ENCODE assay signal across 8 cellular contexts in the genomic region with DNA sequence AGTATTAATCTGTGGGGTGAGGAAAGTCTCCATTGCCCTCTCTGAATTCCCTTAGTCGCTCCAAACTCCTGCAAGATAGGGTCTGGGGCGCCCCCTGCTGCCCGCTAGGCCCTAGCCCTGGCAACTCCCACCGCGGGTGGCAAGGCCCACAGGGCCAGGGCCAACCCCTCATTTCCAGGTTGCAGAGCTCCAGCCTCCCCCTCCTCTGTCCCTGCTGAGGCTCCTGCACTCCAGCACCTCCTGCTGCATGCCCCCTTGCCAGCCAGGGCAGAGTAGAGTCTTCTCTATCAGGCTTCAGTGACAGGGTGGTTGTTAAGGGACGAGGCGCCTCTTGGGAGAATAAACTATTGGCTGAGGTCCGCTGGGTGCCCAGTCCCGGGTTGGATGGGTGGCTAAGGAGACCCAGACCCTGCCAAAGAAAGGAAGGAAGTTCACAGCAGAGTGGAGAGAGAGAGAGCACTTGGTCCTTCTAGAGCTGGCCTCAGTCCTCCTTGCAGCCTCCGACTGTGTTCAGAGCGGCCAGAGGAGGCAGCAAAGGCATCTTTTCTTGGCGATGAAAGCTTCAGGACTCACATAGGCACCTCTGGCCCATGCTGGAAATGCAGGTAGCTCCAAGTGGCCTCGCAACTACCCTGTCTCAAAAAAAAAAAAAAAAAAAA. TPM values are rescaled to one million over a fixed set of nuclear protein-coding genes. Genes with fewer than 3 reads are reported as not detected.
DNase-seq lines count a peak whose midpoint lies in the region; ATAC-seq and TF ChIP-seq lines count a peak whose summit lies in the region.

No MANE protein-coding gene starts in this region.

- peak; percentile 85 for TF ChIP-seq CTCF in H9 (conservative IDR thresholded peaks at IDR 0.05)

- H4K8ac ChIP-seq in H9 (replicated peaks; ENCODE audit: insufficient read length, low read depth, low read length): no peak overlapping the region

- peaks cover 16 to 24% of the 10 kb centered on the region in 2 experiments for H3K4me1 Mint-ChIP-seq in H9

- peak overlapping the region; percentile 9 for H3K18ac ChIP-seq in H9 (ENCODE audit: insufficient read length, low read depth, low read length)

- intact Hi-C loops in sciatic nerve (cut with DNase I): no loop called here

- H3K27ac ChIP-seq in H9 (ENCODE audit: insufficient read length, low read depth, low read length): no peak overlapping the region

- H2BK15ac ChIP-seq in H9 (ENCODE audit: low read depth, low read length): no peak overlapping the region

- H3K14ac ChIP-seq in H9 (ENCODE audit: insufficient read depth, low read length): no peak overlapping the region

- H3K4me2 ChIP-seq in H9 (ENCODE audit: insufficient read depth, insufficient read length, low read length): no peak overlapping the region

- peaks cover 6% of the 10 kb centered on the region; the same call in 1 of the 2 replicates for H3K4me1 ChIP-seq in H9 (ENCODE audit: insufficient read depth, low read length)

- ATAC-seq in sciatic nerve: peak; percentile 94
- ATAC-seq in HG03025 (IDR thresholded peaks at IDR 0.05; ENCODE audit: low FRiP score, unreplicated experiment): no peak

- H2BK120ac ChIP-seq in H9 (ENCODE audit: low read depth, low read length, poor library complexity, severe bottlenecking): no peak overlapping the region

- H3K4ac ChIP-seq in H9 (ENCODE audit: low read depth, low read length): no peak overlapping the region

- H3K27me3 Mint-ChIP-seq in H9 (ENCODE audit: low read depth): no peaks in the 10 kb centered on the region; the same call in 1 of the 2 replicates

- H4K91ac ChIP-seq in H9 (ENCODE audit: insufficient read length, low read depth, low read length): no peak overlapping the region

- no peaks in the 10 kb centered on the region for H3K23me2 ChIP-seq in H9 (ENCODE audit: insufficient read length, low read depth, low read length, poor library complexity, severe bottlenecking)

- H3K9me3 ChIP-seq in H9 (ENCODE audit: control insufficient read depth, low read depth, low read length): no peaks in the 10 kb centered on the region

- no peaks in the 10 kb centered on the region for H3K27me3 ChIP-seq in H9 (ENCODE audit: insufficient read depth, low read length)

- peak overlapping the region; percentile 17 to 36; a peak in 4 of 5 replicates for H3K4me3 Mint-ChIP-seq in H9

- no peak overlapping the region for H3K56ac ChIP-seq in H9 (ENCODE audit: insufficient read length, low read depth, low read length)

- H2BK12ac ChIP-seq in H9 (ENCODE audit: insufficient read length, low read depth, low read length): no peak overlapping the region

- H3K9me3 Mint-ChIP-seq in H9: no peaks in the 10 kb centered on the region

- H2BK5ac ChIP-seq in H9 (ENCODE audit: insufficient read length, low read length): no peak overlapping the region

- WGBS in H9 (ENCODE audit: extremely low coverage, insufficient read length, low lambda C conversion rate): no CpG with 5 or more reads among the region's 13 CpGs

- H3K79me1 ChIP-seq in H9 (ENCODE audit: insufficient read depth, low read depth, low read length, poor library complexity, severe bottlenecking): no peaks in the 10 kb centered on the region

- no peak overlapping the region for H4K5ac ChIP-seq in H9 (ENCODE audit: insufficient read length, low read depth, low read length)

- H3K79me2 ChIP-seq in H9 (ENCODE audit: insufficient read depth, low read length): no peaks in the 10 kb centered on the region

- peak overlapping the region; percentile 46 for H2AFZ ChIP-seq in H9 (ENCODE audit: low read length)

- H3K27ac Mint-ChIP-seq in H9: peak overlapping the region; percentile 82 to 93 (median 89); a peak in 6 of 7 replicates

- no peak overlapping the region for H2AK5ac ChIP-seq in H9 (ENCODE audit: insufficient read length, low read length)

- peak; percentile 93 for DNase-seq in GM03348 (ENCODE audit: low spot score)
- DNase-seq in H9: peak; percentile 94
- DNase-seq in MV-4-11 (lab: John Stamatoyannopoulos, UW): peak; percentile 60
- DNase-seq in T-helper 2 cell: peak; percentile 54 to 90 (median 69)
- DNase-seq in amygdala (lab: John Stamatoyannopoulos, UW): peak in 43 of 56 donors; percentile 14 to 83 (median 44)
- peak; percentile 47 to 62 for DNase-seq in hippocampal formation (lab: John Stamatoyannopoulos, UW)
- DNase-seq in sciatic nerve (ENCODE audit: low spot score): peak; percentile 92

- H3K9ac ChIP-seq in H9 (ENCODE audit: extremely low read depth, insufficient read length, low read length): no peak overlapping the region

- H2BK20ac ChIP-seq in H9 (ENCODE audit: low read depth, low read length, poor library complexity, severe bottlenecking): no peak overlapping the region

- H4K20me1 ChIP-seq in H9 (ENCODE audit: control insufficient read depth, insufficient read depth, insufficient read length): no peaks in the 10 kb centered on the region

- no peaks in the 10 kb centered on the region for H3K36me3 Mint-ChIP-seq in H9 (ENCODE audit: insufficient read depth in 1 of 3, low read depth in 3 of 3)

- H3K23ac ChIP-seq in H9 (ENCODE audit: insufficient read length, low read depth, low read length): no peak overlapping the region

- no peak overlapping the region for H3T11ph ChIP-seq in H9 (ENCODE audit: low read length)

RNA-seq across cellular contexts. Expression of a gene that starts 45.6 kb away (rescaled TPM):
- 29.2 and 34.3 TPM in 2 replicates for total RNA-seq in H9 (2021)
- 60.0 TPM for total RNA-seq in sciatic nerve

Comparison
In these comparisons a context has a peak if more than half of its experiments do, and no peak if none do; other contexts are left out.
1. DNase-seq: peak in every context shown above with its lines; median percentile 94 in H9; 93 in GM03348; 92 in sciatic nerve; 69 in T-helper 2 cell; 60 in MV-4-11; 54 in hippocampal formation; 44 in amygdala.